Comparison of ENCODE assay signal across 24 cellular contexts in the genomic region with DNA sequence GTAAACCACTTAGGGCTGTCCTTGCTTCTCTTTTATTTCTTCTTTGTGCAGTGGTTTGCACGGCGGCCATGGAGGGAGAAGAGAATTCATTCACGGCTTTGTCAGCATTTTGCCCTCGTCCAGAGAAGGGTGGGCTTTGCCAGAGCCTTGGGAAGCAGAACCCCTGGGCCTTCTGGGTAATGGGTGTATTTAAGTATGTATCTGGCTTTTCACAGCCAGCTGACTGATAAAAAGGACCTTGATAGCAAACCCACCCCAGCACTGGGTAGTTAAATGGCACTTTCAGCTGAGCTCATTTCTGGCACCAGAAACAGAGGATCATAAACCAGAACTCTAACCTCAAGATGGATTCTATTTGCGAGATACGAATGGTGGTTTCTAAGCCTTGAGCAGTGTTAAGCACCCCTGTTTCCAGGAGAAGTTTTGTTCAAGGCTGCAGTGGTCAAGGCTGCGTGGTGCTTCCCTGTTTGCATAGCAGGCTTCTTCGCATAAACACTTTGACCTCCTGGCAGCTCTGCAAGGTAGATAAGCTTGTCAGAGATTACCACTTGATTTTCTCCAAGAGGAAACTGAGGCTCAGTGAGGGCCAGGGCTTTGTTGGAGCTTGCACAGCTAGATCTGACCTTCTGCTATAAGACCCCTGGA.
"Had no signal": no experiment of that assay in that cellular context is flagged by ENCODE, and none has a peak within 500 bp of the region (broad histone marks: within the 10 kb centered on the region; RNA-seq: fewer than 3 reads in every experiment).

No MANE protein-coding gene starts in this region.

- H3K27ac ChIP-seq: brain microvascular endothelial cell, cardiac muscle cell, Peyer's patch, RWPE1, SJCRH30 had no signal

- H3K4me2 ChIP-seq: SK-N-SH had no signal

- H3K9me2 ChIP-seq: SK-N-SH had no signal

- H3K27me3 ChIP-seq: brain microvascular endothelial cell, cardiac muscle cell, Peyer's patch, SJCRH30 had no signal

- H3K4me1 ChIP-seq: SJCRH30 had no signal

- H3K36me3 ChIP-seq: brain microvascular endothelial cell, cardiac muscle cell, Peyer's patch, SJCRH30 had no signal

- H3K9me3 ChIP-seq: Peyer's patch, SJCRH30, SK-N-SH had no signal

- DNase-seq: activated B cell treated with CpG ODN at 0.5 μM for 24 hours; activated CD4-positive, alpha-beta memory T cell treated with anti-CD3 and anti-CD28 coated beads for 36 hours; activated CD4-positive, alpha-beta T cell treated with anti-CD3 and anti-CD28 coated beads for 1 hour; activated CD4-positive, alpha-beta T cell treated with anti-CD3 and anti-CD28 coated beads, Interleukin-2, amount 10 ng/mL, durations not matched to agents 7 days and 5 days; activated CD8-positive, alpha-beta memory T cell treated with anti-CD3 and anti-CD28 coated beads for 24 hours; activated effector memory CD4-positive, alpha-beta T cell treated with anti-CD3 and anti-CD28 coated beads, Interleukin-2, amount 50 U/mL, for 16 hours; activated naive CD4-positive, alpha-beta T cell treated with Interleukin-2 at 50 U/mL for 16 hours; activated T-cell treated with anti-CD3 and anti-CD28 coated beads, Interleukin-2, amount 50 U/mL, for 4 hours; Karpas-422; MM.1S; NCI-H1105; NCI-H1436 treated with DMSO at 0.1 percent for 48 hours; NCI-H187; NCI-H2081; NCI-H510A treated with DMSO at 0.1 percent for 48 hours; NCI-H69; NK-92 treated with Interleukin-12 subunit alpha and Interleukin-12 subunit beta, amount 100 ng/mL, for 24 hours; Peyer's patch; Right ventricle myocardium superior; SJCRH30; SK-N-SH had no signal

- H3K9ac ChIP-seq: SK-N-SH had no signal

- H3K4me3 ChIP-seq: cardiac muscle cell, Peyer's patch, SJCRH30 had no signal
